Comparison of ENCODE assay signal across 1 cellular context in the genomic region with DNA sequence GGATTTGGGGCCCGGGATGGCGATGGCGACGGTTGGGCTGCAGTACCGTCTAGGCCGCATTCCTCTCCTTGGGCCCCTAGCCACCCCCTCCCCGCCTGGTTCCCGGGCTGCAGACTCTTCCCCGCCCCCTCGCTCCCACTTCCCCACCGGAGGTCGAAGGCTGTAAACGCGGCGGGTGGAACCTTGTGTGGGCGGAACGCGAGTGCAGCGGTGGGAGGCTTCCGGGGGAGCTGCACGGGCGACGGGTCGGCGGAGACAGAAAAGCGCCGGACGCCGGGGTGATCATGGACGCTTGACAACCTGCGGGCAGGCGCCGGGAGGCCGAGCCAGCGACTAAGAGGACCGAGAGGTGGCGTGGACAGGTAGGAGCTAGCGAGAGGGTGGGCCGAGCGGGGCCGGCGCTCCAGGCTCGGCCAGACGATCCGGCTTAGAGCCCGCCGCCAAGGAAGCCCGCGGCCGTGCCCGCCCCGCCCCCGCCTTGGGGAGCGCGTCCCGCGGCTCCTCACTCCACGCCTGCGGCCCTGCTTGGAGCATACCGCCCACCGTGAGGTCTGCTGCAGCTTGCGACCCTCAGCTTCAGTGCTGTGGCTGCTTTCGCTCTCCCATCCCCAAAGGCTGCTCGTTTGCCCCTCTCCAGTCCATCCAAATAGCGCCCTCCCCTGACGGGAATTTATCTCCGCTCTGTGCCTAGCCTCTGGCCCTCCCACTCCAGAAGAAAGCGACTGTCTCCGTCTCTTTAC.
A peak's percentile ranks its signal among the peaks of the same experiment; 100 is the strongest.
TF ChIP-seq lines count a peak whose summit lies in the region.

A gene (plus strand): TSS at position 269 of the 740 bp plus-strand sequence. CDS start 2,126 bp downstream, outside the sequence.

TF ChIP-seq in K562, 482 proteins besides CTCF, POLR2A, EP300 and RAD21 (continued from another document and continues in another):
- TF ChIP-seq, protein P1, sequence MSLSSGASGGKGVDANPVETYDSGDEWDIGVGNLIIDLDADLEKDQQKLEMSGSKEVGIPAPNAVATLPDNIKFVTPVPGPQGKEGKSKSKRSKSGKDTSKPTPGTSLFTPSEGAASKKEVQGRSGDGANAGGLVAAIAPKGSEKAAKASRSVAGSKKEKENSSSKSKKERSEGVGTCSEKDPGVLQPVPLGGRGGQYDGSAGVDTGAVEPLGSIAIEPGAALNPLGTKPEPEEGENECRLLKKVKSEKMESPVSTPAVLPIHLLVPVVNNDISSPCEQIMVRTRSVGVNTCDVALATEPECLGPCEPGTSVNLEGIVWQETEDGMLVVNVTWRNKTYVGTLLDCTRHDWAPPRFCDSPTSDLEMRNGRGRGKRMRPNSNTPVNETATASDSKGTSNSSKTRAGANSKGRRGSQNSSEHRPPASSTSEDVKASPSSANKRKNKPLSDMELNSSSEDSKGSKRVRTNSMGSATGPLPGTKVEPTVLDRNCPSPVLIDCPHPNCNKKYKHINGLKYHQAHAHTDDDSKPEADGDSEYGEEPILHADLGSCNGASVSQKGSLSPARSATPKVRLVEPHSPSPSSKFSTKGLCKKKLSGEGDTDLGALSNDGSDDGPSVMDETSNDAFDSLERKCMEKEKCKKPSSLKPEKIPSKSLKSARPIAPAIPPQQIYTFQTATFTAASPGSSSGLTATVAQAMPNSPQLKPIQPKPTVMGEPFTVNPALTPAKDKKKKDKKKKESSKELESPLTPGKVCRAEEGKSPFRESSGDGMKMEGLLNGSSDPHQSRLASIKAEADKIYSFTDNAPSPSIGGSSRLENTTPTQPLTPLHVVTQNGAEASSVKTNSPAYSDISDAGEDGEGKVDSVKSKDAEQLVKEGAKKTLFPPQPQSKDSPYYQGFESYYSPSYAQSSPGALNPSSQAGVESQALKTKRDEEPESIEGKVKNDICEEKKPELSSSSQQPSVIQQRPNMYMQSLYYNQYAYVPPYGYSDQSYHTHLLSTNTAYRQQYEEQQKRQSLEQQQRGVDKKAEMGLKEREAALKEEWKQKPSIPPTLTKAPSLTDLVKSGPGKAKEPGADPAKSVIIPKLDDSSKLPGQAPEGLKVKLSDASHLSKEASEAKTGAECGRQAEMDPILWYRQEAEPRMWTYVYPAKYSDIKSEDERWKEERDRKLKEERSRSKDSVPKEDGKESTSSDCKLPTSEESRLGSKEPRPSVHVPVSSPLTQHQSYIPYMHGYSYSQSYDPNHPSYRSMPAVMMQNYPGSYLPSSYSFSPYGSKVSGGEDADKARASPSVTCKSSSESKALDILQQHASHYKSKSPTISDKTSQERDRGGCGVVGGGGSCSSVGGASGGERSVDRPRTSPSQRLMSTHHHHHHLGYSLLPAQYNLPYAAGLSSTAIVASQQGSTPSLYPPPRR (CRISPR knock-in tag; IDR thresholded peaks at IDR 0.05; ENCODE audit: borderline replicate concordance): no peak
- TF ChIP-seq ATF7 (IDR thresholded peaks at IDR 0.05) (peak; percentile 53; the same call in 1 of the 2 replicates), RBM15 (IDR thresholded peaks at IDR 0.05; ENCODE audit: insufficient read depth, low read length) (no peak), WHSC1 (IDR thresholded peaks at IDR 0.05; ENCODE audit: low read length) (no peak), POLR2H (tag; IDR thresholded peaks at IDR 0.05; ENCODE audit: low read depth) (no peak), L3MBTL2 (IDR thresholded peaks at IDR 0.05) (0 out of 2 replicates have a peak, but pooled peaks have one; percentile 23), ZNF354B (CRISPR knock-in tag; IDR thresholded peaks at IDR 0.05) (no peak), ZNF507 (tag; conservative IDR thresholded peaks at IDR 0.05) (no peak), ZNF699 (CRISPR knock-in tag; IDR thresholded peaks at IDR 0.05; ENCODE audit: insufficient replicate concordance) (no peak), MTA1 (IDR thresholded peaks at IDR 0.05; ENCODE audit: borderline replicate concordance) (no peak), MAFK (IDR thresholded peaks at IDR 0.05; ENCODE audit: low read length) (no peak), ZNF583 (CRISPR knock-in tag; IDR thresholded peaks at IDR 0.05) (no peak), NFRKB (IDR thresholded peaks at IDR 0.05; ENCODE audit: low read depth) (no peak), BRF1 (IDR thresholded peaks at IDR 0.05; ENCODE audit: borderline replicate concordance, extremely low read depth, insufficient read length) (no peak), ZNF668 (CRISPR knock-in tag; IDR thresholded peaks at IDR 0.05) (no peak), BRCA1 (IDR thresholded peaks at IDR 0.05) (no peak), BRCA1 (CRISPR knock-in tag; IDR thresholded peaks at IDR 0.05) (no peak), MAFG (tag; conservative IDR thresholded peaks at IDR 0.05) (no peak), NR3C1 (CRISPR knock-in tag; IDR thresholded peaks at IDR 0.05) (no peak), EHMT2 (IDR thresholded peaks at IDR 0.05) (no peak), HNRNPL (IDR thresholded peaks at IDR 0.05; ENCODE audit: low read depth, low read length) (no peak), ETV6 (IDR thresholded peaks at IDR 0.05; ENCODE audit: borderline replicate concordance in 1 of 2, low read depth in 2 of 2, low read length in 1 of 2) (no peak), ETV6 (CRISPR knock-in tag; IDR thresholded peaks at IDR 0.05; ENCODE audit: borderline replicate concordance) (no peak), IRF2 (CRISPR knock-in tag; IDR thresholded peaks at IDR 0.05) (no peak), TBL1XR1 (IDR thresholded peaks at IDR 0.05; ENCODE audit: low read length in 2 of 2) (no peak), C11orf30 (IDR thresholded peaks at IDR 0.05; ENCODE audit: low read depth) (peak; percentile 100), RBM17 (IDR thresholded peaks at IDR 0.05; ENCODE audit: borderline replicate concordance, low read depth, low read length) (no peak), ZNF586 (CRISPR knock-in tag; conservative IDR thresholded peaks at IDR 0.05) (no peak), FOXK1 (CRISPR knock-in tag; IDR thresholded peaks at IDR 0.05; ENCODE audit: borderline replicate concordance) (no peak), CXXC5 (CRISPR knock-in tag; IDR thresholded peaks at IDR 0.05) (peak; percentile 70), ZNF589 (CRISPR knock-in tag; IDR thresholded peaks at IDR 0.05; ENCODE audit: low read depth) (no peak), U2AF1 (optimal IDR thresholded peaks at IDR 0.05; ENCODE audit: low read depth, low read length) (peak; percentile 88), ZNF212 (CRISPR knock-in tag; IDR thresholded peaks at IDR 0.05) (no peak), STAT5A (IDR thresholded peaks at IDR 0.05; ENCODE audit: borderline replicate concordance, low read length) (no peak), BRD4 (IDR thresholded peaks at IDR 0.05) (no peak), TBP (optimal IDR thresholded peaks at IDR 0.05; ENCODE audit: low read depth, low read length) (peak; percentile 81), STAG1 (CRISPR knock-in tag; IDR thresholded peaks at IDR 0.05; ENCODE audit: borderline replicate concordance) (no peak), HNRNPLL (IDR thresholded peaks at IDR 0.05; ENCODE audit: low read depth, low read length, poor library complexity, severe bottlenecking) (no peak), MTF1 (CRISPR knock-in tag; IDR thresholded peaks at IDR 0.05; ENCODE audit: borderline replicate concordance) (no peak), DDX20 (tag; IDR thresholded peaks at IDR 0.05; ENCODE audit: low read depth) (no peak), PHTF2 (CRISPR knock-in tag; IDR thresholded peaks at IDR 0.05) (no peak), COPS2 (conservative IDR thresholded peaks at IDR 0.05) (no peak), YBX1 (IDR thresholded peaks at IDR 0.05) (no peak), ZNF165 (CRISPR knock-in tag; IDR thresholded peaks at IDR 0.05; ENCODE audit: borderline replicate concordance) (no peak), CC2D1A (IDR thresholded peaks at IDR 0.05) (no peak), ZNF23 (CRISPR knock-in tag; IDR thresholded peaks at IDR 0.05) (no peak)
- TF ChIP-seq, protein P2, sequence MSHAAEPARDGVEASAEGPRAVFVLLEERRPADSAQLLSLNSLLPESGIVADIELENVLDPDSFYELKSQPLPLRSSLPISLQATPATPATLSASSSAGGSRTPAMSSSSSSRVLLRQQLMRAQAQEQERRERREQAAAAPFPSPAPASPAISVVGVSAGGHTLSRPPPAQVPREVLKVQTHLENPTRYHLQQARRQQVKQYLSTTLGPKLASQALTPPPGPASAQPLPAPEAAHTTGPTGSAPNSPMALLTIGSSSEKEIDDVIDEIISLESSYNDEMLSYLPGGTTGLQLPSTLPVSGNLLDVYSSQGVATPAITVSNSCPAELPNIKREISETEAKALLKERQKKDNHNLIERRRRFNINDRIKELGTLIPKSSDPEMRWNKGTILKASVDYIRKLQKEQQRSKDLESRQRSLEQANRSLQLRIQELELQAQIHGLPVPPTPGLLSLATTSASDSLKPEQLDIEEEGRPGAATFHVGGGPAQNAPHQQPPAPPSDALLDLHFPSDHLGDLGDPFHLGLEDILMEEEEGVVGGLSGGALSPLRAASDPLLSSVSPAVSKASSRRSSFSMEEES (CRISPR knock-in tag; IDR thresholded peaks at IDR 0.05): no peak
- TF ChIP-seq, protein P3, sequence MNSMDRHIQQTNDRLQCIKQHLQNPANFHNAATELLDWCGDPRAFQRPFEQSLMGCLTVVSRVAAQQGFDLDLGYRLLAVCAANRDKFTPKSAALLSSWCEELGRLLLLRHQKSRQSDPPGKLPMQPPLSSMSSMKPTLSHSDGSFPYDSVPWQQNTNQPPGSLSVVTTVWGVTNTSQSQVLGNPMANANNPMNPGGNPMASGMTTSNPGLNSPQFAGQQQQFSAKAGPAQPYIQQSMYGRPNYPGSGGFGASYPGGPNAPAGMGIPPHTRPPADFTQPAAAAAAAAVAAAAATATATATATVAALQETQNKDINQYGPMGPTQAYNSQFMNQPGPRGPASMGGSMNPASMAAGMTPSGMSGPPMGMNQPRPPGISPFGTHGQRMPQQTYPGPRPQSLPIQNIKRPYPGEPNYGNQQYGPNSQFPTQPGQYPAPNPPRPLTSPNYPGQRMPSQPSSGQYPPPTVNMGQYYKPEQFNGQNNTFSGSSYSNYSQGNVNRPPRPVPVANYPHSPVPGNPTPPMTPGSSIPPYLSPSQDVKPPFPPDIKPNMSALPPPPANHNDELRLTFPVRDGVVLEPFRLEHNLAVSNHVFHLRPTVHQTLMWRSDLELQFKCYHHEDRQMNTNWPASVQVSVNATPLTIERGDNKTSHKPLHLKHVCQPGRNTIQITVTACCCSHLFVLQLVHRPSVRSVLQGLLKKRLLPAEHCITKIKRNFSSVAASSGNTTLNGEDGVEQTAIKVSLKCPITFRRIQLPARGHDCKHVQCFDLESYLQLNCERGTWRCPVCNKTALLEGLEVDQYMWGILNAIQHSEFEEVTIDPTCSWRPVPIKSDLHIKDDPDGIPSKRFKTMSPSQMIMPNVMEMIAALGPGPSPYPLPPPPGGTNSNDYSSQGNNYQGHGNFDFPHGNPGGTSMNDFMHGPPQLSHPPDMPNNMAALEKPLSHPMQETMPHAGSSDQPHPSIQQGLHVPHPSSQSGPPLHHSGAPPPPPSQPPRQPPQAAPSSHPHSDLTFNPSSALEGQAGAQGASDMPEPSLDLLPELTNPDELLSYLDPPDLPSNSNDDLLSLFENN (IDR thresholded peaks at IDR 0.05; ENCODE audit: low read depth in 2 of 2, low read length in 2 of 2): 0 out of 4 replicates have a peak, but pooled peaks of 1 of the 2 experiments have one; percentile 22
- TF ChIP-seq, protein P4, sequence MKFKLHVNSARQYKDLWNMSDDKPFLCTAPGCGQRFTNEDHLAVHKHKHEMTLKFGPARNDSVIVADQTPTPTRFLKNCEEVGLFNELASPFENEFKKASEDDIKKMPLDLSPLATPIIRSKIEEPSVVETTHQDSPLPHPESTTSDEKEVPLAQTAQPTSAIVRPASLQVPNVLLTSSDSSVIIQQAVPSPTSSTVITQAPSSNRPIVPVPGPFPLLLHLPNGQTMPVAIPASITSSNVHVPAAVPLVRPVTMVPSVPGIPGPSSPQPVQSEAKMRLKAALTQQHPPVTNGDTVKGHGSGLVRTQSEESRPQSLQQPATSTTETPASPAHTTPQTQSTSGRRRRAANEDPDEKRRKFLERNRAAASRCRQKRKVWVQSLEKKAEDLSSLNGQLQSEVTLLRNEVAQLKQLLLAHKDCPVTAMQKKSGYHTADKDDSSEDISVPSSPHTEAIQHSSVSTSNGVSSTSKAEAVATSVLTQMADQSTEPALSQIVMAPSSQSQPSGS (CRISPR knock-in tag; IDR thresholded peaks at IDR 0.05): no peak
- TF ChIP-seq, protein P5, sequence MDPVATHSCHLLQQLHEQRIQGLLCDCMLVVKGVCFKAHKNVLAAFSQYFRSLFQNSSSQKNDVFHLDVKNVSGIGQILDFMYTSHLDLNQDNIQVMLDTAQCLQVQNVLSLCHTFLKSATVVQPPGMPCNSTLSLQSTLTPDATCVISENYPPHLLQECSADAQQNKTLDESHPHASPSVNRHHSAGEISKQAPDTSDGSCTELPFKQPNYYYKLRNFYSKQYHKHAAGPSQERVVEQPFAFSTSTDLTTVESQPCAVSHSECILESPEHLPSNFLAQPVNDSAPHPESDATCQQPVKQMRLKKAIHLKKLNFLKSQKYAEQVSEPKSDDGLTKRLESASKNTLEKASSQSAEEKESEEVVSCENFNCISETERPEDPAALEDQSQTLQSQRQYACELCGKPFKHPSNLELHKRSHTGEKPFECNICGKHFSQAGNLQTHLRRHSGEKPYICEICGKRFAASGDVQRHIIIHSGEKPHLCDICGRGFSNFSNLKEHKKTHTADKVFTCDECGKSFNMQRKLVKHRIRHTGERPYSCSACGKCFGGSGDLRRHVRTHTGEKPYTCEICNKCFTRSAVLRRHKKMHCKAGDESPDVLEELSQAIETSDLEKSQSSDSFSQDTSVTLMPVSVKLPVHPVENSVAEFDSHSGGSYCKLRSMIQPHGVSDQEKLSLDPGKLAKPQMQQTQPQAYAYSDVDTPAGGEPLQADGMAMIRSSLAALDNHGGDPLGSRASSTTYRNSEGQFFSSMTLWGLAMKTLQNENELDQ (CRISPR knock-in tag; IDR thresholded peaks at IDR 0.05; ENCODE audit: borderline replicate concordance): no peak
- TF ChIP-seq, protein P6, sequence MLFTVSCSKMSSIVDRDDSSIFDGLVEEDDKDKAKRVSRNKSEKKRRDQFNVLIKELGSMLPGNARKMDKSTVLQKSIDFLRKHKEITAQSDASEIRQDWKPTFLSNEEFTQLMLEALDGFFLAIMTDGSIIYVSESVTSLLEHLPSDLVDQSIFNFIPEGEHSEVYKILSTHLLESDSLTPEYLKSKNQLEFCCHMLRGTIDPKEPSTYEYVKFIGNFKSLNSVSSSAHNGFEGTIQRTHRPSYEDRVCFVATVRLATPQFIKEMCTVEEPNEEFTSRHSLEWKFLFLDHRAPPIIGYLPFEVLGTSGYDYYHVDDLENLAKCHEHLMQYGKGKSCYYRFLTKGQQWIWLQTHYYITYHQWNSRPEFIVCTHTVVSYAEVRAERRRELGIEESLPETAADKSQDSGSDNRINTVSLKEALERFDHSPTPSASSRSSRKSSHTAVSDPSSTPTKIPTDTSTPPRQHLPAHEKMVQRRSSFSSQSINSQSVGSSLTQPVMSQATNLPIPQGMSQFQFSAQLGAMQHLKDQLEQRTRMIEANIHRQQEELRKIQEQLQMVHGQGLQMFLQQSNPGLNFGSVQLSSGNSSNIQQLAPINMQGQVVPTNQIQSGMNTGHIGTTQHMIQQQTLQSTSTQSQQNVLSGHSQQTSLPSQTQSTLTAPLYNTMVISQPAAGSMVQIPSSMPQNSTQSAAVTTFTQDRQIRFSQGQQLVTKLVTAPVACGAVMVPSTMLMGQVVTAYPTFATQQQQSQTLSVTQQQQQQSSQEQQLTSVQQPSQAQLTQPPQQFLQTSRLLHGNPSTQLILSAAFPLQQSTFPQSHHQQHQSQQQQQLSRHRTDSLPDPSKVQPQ (CRISPR knock-in tag; IDR thresholded peaks at IDR 0.05; ENCODE audit: borderline replicate concordance): no peak
